Comparison of ENCODE assay signal across 1 cellular context in the genomic region with DNA sequence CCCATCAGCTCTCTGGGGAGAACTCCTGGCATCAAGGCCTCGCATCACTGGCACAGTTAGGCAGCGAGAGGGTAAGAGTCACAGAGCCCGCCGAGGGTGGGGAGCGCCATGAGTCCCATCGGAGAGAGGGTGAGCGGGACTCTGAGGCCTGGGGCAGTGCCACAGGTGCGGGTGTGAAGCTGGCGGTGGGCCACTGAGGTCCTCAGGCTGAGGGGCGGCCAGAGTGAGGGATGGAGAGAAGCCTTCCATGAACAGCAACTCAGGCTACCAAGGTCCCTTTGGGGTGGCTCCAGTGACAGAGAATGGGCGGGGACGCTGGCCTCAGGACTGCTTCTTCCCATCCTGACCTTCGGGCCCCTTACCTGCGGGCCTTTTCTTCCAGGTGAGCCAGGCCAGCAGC.
TF ChIP-seq lines count a peak whose summit lies in the region.

No MANE protein-coding gene starts in this region.

TF ChIP-seq in K562, 482 proteins besides CTCF, POLR2A, EP300 and RAD21:
- no peak for TF ChIP-seq BRCA1 (IDR thresholded peaks at IDR 0.05)
- TF ChIP-seq BRCA1 (CRISPR knock-in tag; IDR thresholded peaks at IDR 0.05): no peak
- TF ChIP-seq POLR2G (IDR thresholded peaks at IDR 0.05; ENCODE audit: low read depth, low read length): peak; percentile 7; the same call in 1 of the 2 replicates
